ENCODE assay signal across 8 cellular contexts in the genomic region with DNA sequence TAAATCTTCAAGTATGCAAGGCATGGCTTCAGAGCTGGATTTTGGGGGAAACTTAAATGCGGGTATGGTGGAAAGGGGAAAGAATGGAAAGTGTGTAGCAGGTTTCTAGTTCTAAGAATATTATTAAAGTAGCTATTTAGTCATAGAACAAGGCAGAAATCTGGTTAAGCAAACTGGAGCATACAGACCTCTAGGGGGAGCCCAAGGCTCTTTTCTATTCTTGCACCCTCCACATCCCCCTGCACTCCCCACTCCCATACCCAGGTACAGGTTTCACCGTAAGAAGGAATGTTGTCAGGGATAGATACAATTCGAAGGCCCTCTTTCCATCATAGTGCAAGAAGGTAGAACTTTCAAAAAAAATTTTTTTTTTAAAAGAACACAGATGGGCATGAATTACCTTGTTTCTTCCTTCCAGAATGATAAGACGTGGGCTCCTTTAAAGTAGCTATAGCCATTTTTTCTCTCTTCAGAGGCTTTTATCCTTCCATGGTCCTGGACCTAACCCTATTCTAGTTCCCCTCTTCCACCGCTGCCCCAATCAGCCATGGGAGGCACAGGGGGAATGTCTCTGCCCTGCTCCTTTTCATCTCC. TPM values are rescaled to one million over a fixed set of nuclear protein-coding genes. Genes with fewer than 3 reads are reported as not detected.
DNase-seq lines count a peak whose midpoint lies in the region; ATAC-seq, FAIRE-seq and TF ChIP-seq lines count a peak whose summit lies in the region.

No MANE protein-coding gene starts in this region.

- FAIRE-seq in HepG2 (lab: Jason Lieb, UNC) = no peak

- no peak overlapping the region for H3K27ac ChIP-seq in HepG2 (ENCODE audit: extremely low read length, insufficient read depth, low read length)
- H3K27ac ChIP-seq in suprapubic skin = no peak overlapping the region

- intact Hi-C loops in HepG2 (cut with micrococcal nuclease; ENCODE audit: unreplicated experiment) = loop anchor here (1.0 to 10.0 kb wide), 3 partner anchors 129 to 555 kb away; no protein-coding TSS in a partner anchor

- H3K4me3 ChIP-seq in astrocyte of the spinal cord (ENCODE audit: low read depth, low read length) (no peak overlapping the region), HepG2 (replicated peaks in 1 of 3; ENCODE audit: insufficient read depth in 1 of 3, low read depth in 2 of 3, low read length in 3 of 3) (no peak overlapping the region), suprapubic skin (no peak overlapping the region)

- WGBS in HepG2 (ENCODE audit: low lambda C conversion rate) = 4% methylated on average over 5 of the region's 5 CpGs
- WGBS in suprapubic skin = 53% methylated on average over 5 of the region's 5 CpGs

- POLR2A ChIA-PET in HepG2 (lab: Yijun Ruan, JAX) = no interaction called here

- H2AFZ ChIP-seq in HepG2 (ENCODE audit: low read length) = no peak overlapping the region

- H3K27me3 ChIP-seq in HepG2 (ENCODE audit: control insufficient read depth in 1 of 2, insufficient read depth in 2 of 2, low read length in 2 of 2) (no peaks in the 10 kb centered on the region), suprapubic skin (no peaks in the 10 kb centered on the region)

- H3K4me1 ChIP-seq in HepG2 (ENCODE audit: insufficient read depth, low read length) = no peaks in the 10 kb centered on the region
- no peaks in the 10 kb centered on the region for H3K4me1 ChIP-seq in suprapubic skin

- H3K36me3 ChIP-seq in HepG2 (replicated peaks in 1 of 2; ENCODE audit: control insufficient read depth in 1 of 2, insufficient read depth in 2 of 2, low read length in 2 of 2) (no peaks in the 10 kb centered on the region), suprapubic skin (no peaks in the 10 kb centered on the region)

- TF ChIP-seq CTCF in AG09319 (IDR thresholded peaks at IDR 0.05; ENCODE audit: low read depth, low read length) = peak; percentile 85
- peak; percentile 63 for TF ChIP-seq CTCF in GM13977 (IDR thresholded peaks at IDR 0.05; ENCODE audit: extremely low read depth, insufficient read depth, missing control alignments)
- peak; percentile 79 for TF ChIP-seq CTCF in astrocyte of the spinal cord (IDR thresholded peaks at IDR 0.05; ENCODE audit: low read depth, low read length)
- TF ChIP-seq CTCF in HepG2 (CRISPR knock-in tag; IDR thresholded peaks at IDR 0.05) = peak; percentile 57
- no peak for TF ChIP-seq CTCF in suprapubic skin (IDR thresholded peaks at IDR 0.05)

- no peak overlapping the region for H3K9ac ChIP-seq in HepG2 (ENCODE audit: insufficient read depth, low read depth, low read length)

- DNase-seq in AG09319 (ENCODE audit: extremely low read depth, low read depth) (no peak), GM13977 (ENCODE audit: low spot score) (peak; percentile 25), NCI-H187 treated with DMSO at 0.1 percent for 48 hours (lab: John Stamatoyannopoulos, UW) (peak; percentile 72), astrocyte of the spinal cord (ENCODE audit: low read depth, low spot score) (peak; percentile 36), HepG2 (ENCODE audit: low spot score) (peak; percentile 30), mesenteric fat pad (ENCODE audit: low spot score) (no peak), suprapubic skin (ENCODE audit: low spot score in 2 of 2) (no peak)

- CTCF ChIA-PET in HepG2 (lab: Yijun Ruan, JAX; ENCODE audit: low intra/inter-chr PET ratio, low total read pairs) = interaction anchor here (1.3 to 1.8 kb wide), 2 partner anchors 262 to 264 kb away, joined by 3 to 9 read pairs; no protein-coding TSS in a partner anchor

- H3K79me2 ChIP-seq in HepG2 (ENCODE audit: insufficient read depth, low read length) = no peaks in the 10 kb centered on the region

- ATAC-seq in HG02938 (IDR thresholded peaks at IDR 0.05; ENCODE audit: unreplicated experiment) (peak; percentile 73), HepG2 (peak; percentile 87)

- no peaks in the 10 kb centered on the region for H4K20me1 ChIP-seq in HepG2 (ENCODE audit: insufficient read depth, low read length)

- H3K4me2 ChIP-seq in HepG2 (ENCODE audit: low read depth, low read length) = no peak overlapping the region

- TF ChIP-seq POLR2A in HepG2 (IDR thresholded peaks at IDR 0.05; ENCODE audit: insufficient read depth in 1 of 2, low read depth in 2 of 2, low read length in 2 of 2) (no peak), suprapubic skin (IDR thresholded peaks at IDR 0.05) (no peak)

- in situ Hi-C loops in GM13977 (cut with MboI; ENCODE audit: low pct_unique_long_range_greater_than_20kb, low sequenced_read_pairs, unreplicated experiment) = no loop called here
- in situ Hi-C loops in astrocyte of the spinal cord (cut with HindIII; ENCODE audit: low sequenced_read_pairs) = no loop called here
- in situ Hi-C loops in HepG2 (cut with HindIII; ENCODE audit: extremely low pct_ligation_motif_present, low pct_unique_long_range_greater_than_20kb) = loop anchor here (25.0 kb wide), 1 partner anchor 252 kb away; no protein-coding TSS in a partner anchor

- TF ChIP-seq EP300 in HepG2 (IDR thresholded peaks at IDR 0.05; ENCODE audit: low read depth in 2 of 2, low read length in 2 of 2) (no peak), HepG2 (CRISPR knock-in tag; IDR thresholded peaks at IDR 0.05; ENCODE audit: borderline replicate concordance) (no peak), suprapubic skin (IDR thresholded peaks at IDR 0.05) (no peak)

- BruUV-seq in HepG2 (replicated peaks; lab: Mats Ljungman, UMichigan) = no TSS peak

- TF ChIP-seq RAD21 in HepG2 (CRISPR knock-in tag; IDR thresholded peaks at IDR 0.05) = no peak

- H3K9me3 ChIP-seq in HepG2 (ENCODE audit: low read length) (no peaks in the 10 kb centered on the region), suprapubic skin (no peaks in the 10 kb centered on the region)

TF ChIP-seq in HepG2, 621 proteins besides CTCF, POLR2A, EP300 and RAD21 (continues in another document):
- TF ChIP-seq, protein P1, sequence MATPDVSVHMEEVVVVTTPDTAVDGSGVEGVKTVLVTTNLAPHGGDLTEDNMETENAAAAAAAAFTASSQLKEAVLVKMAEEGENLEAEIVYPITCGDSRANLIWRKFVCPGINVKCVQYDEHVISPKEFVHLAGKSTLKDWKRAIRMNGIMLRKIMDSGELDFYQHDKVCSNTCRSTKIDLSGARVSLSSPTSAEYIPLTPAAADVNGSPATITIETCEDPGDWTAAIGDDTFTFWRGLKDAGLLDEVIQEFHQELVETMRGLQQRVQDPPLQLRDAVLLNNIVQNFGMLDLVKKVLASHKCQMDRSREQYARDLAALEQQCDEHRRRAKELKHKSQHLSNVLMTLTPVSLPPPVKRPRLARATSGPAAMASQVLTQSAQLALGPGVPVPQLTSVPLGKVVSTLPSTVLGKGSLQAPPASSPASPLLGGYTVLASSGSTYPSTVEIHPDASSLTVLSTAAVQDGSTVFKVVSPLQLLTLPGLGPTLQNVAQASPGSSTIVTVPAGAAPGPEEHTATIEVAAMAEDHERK (CRISPR knock-in tag; IDR thresholded peaks at IDR 0.05; ENCODE audit: low read depth) = no peak

RNA-seq across cellular contexts. Expression of a gene that starts 41.5 kb away (rescaled TPM):
- total RNA-seq in HepG2 (2016; rRNA removed; fragmentation: Illumina TruSeq; extraction: Trizol) (23.5 and 32.1 TPM in 2 replicates), mesenteric fat pad (31.9 TPM), suprapubic skin (10 to 100 TPM; 12.7 to 24.3 (median 18.0) TPM)
- 13.3 and 17.7 TPM in 2 replicates for total RNA-seq in HepG2 (2016; cell fraction: cytosol; rRNA removed; fragmentation: Illumina TruSeq; extraction: Trizol; ENCODE audit: low read depth)
- 25.0 and 34.1 TPM in 2 replicates for total RNA-seq in HepG2 (2016; cell fraction: insoluble cytoplasmic fraction; rRNA removed; fragmentation: Illumina TruSeq; extraction: Trizol)
- 23.7 and 28.3 TPM in 2 replicates for total RNA-seq in HepG2 (2016; cell fraction: membrane; rRNA removed; fragmentation: Illumina TruSeq; extraction: Trizol)
- total RNA-seq in HepG2 (2016; cell fraction: nucleus; rRNA removed; fragmentation: Illumina TruSeq; extraction: Trizol) = 12.7 and 13.1 TPM in 2 replicates
- 21.2 and 25.2 TPM in 2 replicates for polyA plus RNA-seq in HepG2 (2011; rRNA removed)
- 12.7 and 19.2 TPM in 2 replicates for polyA plus RNA-seq in HepG2 (2011; cell fraction: cytosol; rRNA removed)
- 3.9 and 5.7 TPM in 2 replicates for polyA plus RNA-seq in HepG2 (2011; cell fraction: nucleus; rRNA removed)
- 19.2 and 26.7 TPM in 2 replicates for polyA plus RNA-seq in HepG2 (2012)
- polyA plus RNA-seq in HepG2 (2016; cell fraction: cytosol; fragmentation: Illumina TruSeq; extraction: Trizol; ENCODE audit: low read depth) = 14.0 and 24.2 TPM in 2 replicates
- polyA plus RNA-seq in HepG2 (2016; cell fraction: insoluble cytoplasmic fraction; fragmentation: Illumina TruSeq; extraction: Trizol; ENCODE audit: low read depth) = 39.7 and 40.7 TPM in 2 replicates
- 26.7 and 33.9 TPM in 2 replicates for polyA plus RNA-seq in HepG2 (2016; cell fraction: membrane; fragmentation: Illumina TruSeq; extraction: Trizol; ENCODE audit: low read depth)
- 26.5 and 27.5 TPM in 2 replicates for polyA plus RNA-seq in HepG2 (2016; cell fraction: nucleus; fragmentation: Illumina TruSeq; extraction: Trizol; ENCODE audit: insufficient read depth, low read depth)
- 7.0 and 18.3 TPM in 2 replicates for polyA minus RNA-seq in HepG2 (2011; rRNA and poly(A)+ RNA removed; ENCODE audit: low replicate concordance)
- polyA minus RNA-seq in HepG2 (2011; cell fraction: cytosol; rRNA and poly(A)+ RNA removed) = 5.3 and 7.0 TPM in 2 replicates
- polyA minus RNA-seq in HepG2 (2011; cell fraction: nucleus; rRNA and poly(A)+ RNA removed) = 4.4 and 8.2 TPM in 2 replicates

Comparison
In these comparisons a context has a peak if more than half of its experiments do, and no peak if none do; other contexts are left out.
1. DNase-seq: peak in GM13977 (single experiment), NCI-H187 treated with DMSO at 0.1 percent for 48 hours (single experiment), astrocyte of the spinal cord (single experiment) and HepG2 (single experiment); none in AG09319 (single experiment), mesenteric fat pad (single experiment) and suprapubic skin (0 of 2).
2. CTCF ChIP-seq: peak in AG09319 (single experiment), GM13977 (single experiment), astrocyte of the spinal cord (single experiment) and HepG2 (single experiment); none in suprapubic skin (0 of 2).